ENCODE assay signal across 13 cellular contexts in genomic region chr12:42104784-42105183, GRCh38.
"Had no signal": no experiment of that assay in that cellular context is flagged by ENCODE, and none has a peak within 500 bp of the region (broad histone marks: within the 10 kb centered on the region; RNA-seq: fewer than 3 reads in every experiment).

No MANE protein-coding gene starts in this region.

- H3K9me3 ChIP-seq: gastroesophageal sphincter, neutrophil, right atrium auricular region had no signal

- H3K36me3 ChIP-seq: brain microvascular endothelial cell, right atrium auricular region had no signal

- DNase-seq: activated gamma-delta T cell; activated T-cell treated with anti-CD3 and anti-CD28 coated beads, Interleukin-2, amount 50 U/mL, for 24 hours; amygdala; brain microvascular endothelial cell; effector memory CD8-positive, alpha-beta T cell; posterior cingulate gyrus; stimulated activated CD4-positive, alpha-beta T cell treated with anti-CD3 and anti-CD28 coated beads, Interleukin-4, amount 100 ng/mL, for 4 hours had no signal

- H3K27me3 Mint-ChIP-seq: activated naive CD8-positive, alpha-beta T cell; activated T-cell treated with anti-CD3 and anti-CD28 coated beads, Interleukin-2, amount 50 U/mL, for 24 hours; effector memory CD8-positive, alpha-beta T cell had no signal

- H3K27ac ChIP-seq: brain microvascular endothelial cell, epithelial cell of prostate, gastroesophageal sphincter, neutrophil, right atrium auricular region, skin epidermis had no signal

- H3K27ac Mint-ChIP-seq: activated naive CD8-positive, alpha-beta T cell had no signal

- H3K4me1 ChIP-seq: gastroesophageal sphincter had no signal

- H3K27me3 ChIP-seq: brain microvascular endothelial cell, gastroesophageal sphincter, neutrophil, right atrium auricular region had no signal

- H3K4me3 ChIP-seq: gastroesophageal sphincter, right atrium auricular region, skin epidermis had no signal

- H3K4me3 Mint-ChIP-seq: activated naive CD8-positive, alpha-beta T cell; activated T-cell treated with anti-CD3 and anti-CD28 coated beads, Interleukin-2, amount 50 U/mL, for 24 hours; effector memory CD8-positive, alpha-beta T cell had no signal

- H3K9me3 Mint-ChIP-seq: activated T-cell treated with anti-CD3 and anti-CD28 coated beads, Interleukin-2, amount 50 U/mL, for 24 hours; effector memory CD8-positive, alpha-beta T cell had no signal

- ATAC-seq: effector memory CD8-positive, alpha-beta T cell; gastroesophageal sphincter had no signal
